In genomic region chr7:70571986-70572385, GRCh38 we compare ENCODE assay signal across 26 cellular contexts.
DNase-seq lines count a peak whose midpoint lies in the region; ATAC-seq, FAIRE-seq and TF ChIP-seq lines count a peak whose summit lies in the region.
"Had no signal": no experiment of that assay in that cellular context is flagged by ENCODE, and none has a peak within 500 bp of the region (broad histone marks: within the 10 kb centered on the region; RNA-seq: fewer than 3 reads in every experiment).

No MANE protein-coding gene starts in this region.

- H3K27ac ChIP-seq in astrocyte (ENCODE audit: low read depth, low read length): peak overlapping the region; percentile 11
- peak overlapping the region; percentile 68 for H3K27ac ChIP-seq in hepatocyte
- H3K27ac ChIP-seq in small intestine (ENCODE audit: low read depth in 1 of 2, low read length in 1 of 2): no peak overlapping the region
- H3K27ac ChIP-seq: body of pancreas, SJCRH30, upper lobe of left lung had no signal

- TF ChIP-seq POLR2A in GM18505 (IDR thresholded peaks at IDR 0.05; ENCODE audit: borderline replicate concordance, extremely low read depth, insufficient read depth, insufficient read length): no peak

- no peaks in the 10 kb centered on the region for H3K9me2 ChIP-seq in hepatocyte (replicated peaks; ENCODE audit: insufficient read depth)

- no peaks in the 10 kb centered on the region for H3K27me3 Mint-ChIP-seq in astrocyte (ENCODE audit: low read depth, unreplicated experiment)
- H3K27me3 Mint-ChIP-seq: activated CD4-positive, alpha-beta T cell treated with anti-CD3 and anti-CD28 coated beads, Interleukin-2, amount 10 ng/mL, durations not matched to agents 7 days and 5 days; naive B cell had no signal

- no peak overlapping the region for H3K9ac ChIP-seq in astrocyte (ENCODE audit: low read length)

- peaks cover 7% of the 10 kb centered on the region for H3K9me3 Mint-ChIP-seq in astrocyte (ENCODE audit: unreplicated experiment)
- H3K9me3 Mint-ChIP-seq: activated CD4-positive, alpha-beta T cell treated with anti-CD3 and anti-CD28 coated beads, Interleukin-2, amount 10 ng/mL, durations not matched to agents 7 days and 5 days; activated naive CD8-positive, alpha-beta T cell treated with anti-CD3 and anti-CD28 coated beads, Interleukin-2, amount 10 ng/mL, durations not matched to agents 7 days and 5 days; activated T-helper 2 cell treated with anti-CD3 and anti-CD28 coated beads, Interferon-gamma antibody, Interleukin-2, Interleukin-4, amounts not matched to agents 10 μg/mL and 5 μg/mL and 100 μg/mL, durations not matched to agents 14 hours and 24 hours and 36 hours; immature natural killer cell; naive B cell; T-helper 1 cell treated with Interleukin-12 subunit alpha and Interleukin-12 subunit beta and Interleukin-4 antibody, amounts not matched to agents 30 μg/mL and 1 μg/mL, for 36 hours had no signal

- no peaks in the 10 kb centered on the region for H3K79me2 ChIP-seq in astrocyte (ENCODE audit: insufficient read depth, low read length)
- no peaks in the 10 kb centered on the region for H3K79me2 ChIP-seq in hepatocyte

- peaks cover 77% of the 10 kb centered on the region for H3K4me1 Mint-ChIP-seq in astrocyte (ENCODE audit: low read depth, unreplicated experiment)
- H3K4me1 Mint-ChIP-seq: activated CD4-positive, alpha-beta T cell treated with anti-CD3 and anti-CD28 coated beads, Interleukin-2, amount 10 ng/mL, durations not matched to agents 7 days and 5 days; activated naive CD8-positive, alpha-beta T cell treated with anti-CD3 and anti-CD28 coated beads, Interleukin-2, amount 10 ng/mL, durations not matched to agents 7 days and 5 days; immature natural killer cell had no signal

- H3K9me3 ChIP-seq in astrocyte (ENCODE audit: insufficient read depth, low read depth, low read length) (no peaks in the 10 kb centered on the region), hepatocyte (ENCODE audit: low read depth) (no peaks in the 10 kb centered on the region), small intestine (ENCODE audit: control insufficient read depth, low read depth) (no peaks in the 10 kb centered on the region)
- H3K9me3 ChIP-seq: body of pancreas, HAP-1, SJCRH30, upper lobe of left lung had no signal

- no peak for ATAC-seq in GM18505 (IDR thresholded peaks at IDR 0.05; ENCODE audit: unreplicated experiment)
- ATAC-seq: body of pancreas had no signal

- no peak overlapping the region for H3K4me3 ChIP-seq in astrocyte (ENCODE audit: insufficient read depth, low read depth, low read length)
- no peak overlapping the region for H3K4me3 ChIP-seq in hepatocyte
- no peak overlapping the region for H3K4me3 ChIP-seq in small intestine (ENCODE audit: low read depth in 1 of 2, low read length in 2 of 2)
- H3K4me3 ChIP-seq: body of pancreas, HAP-1, SJCRH30, upper lobe of left lung had no signal

- 90% methylated on average over 10 of the region's 10 CpGs for WGBS in hepatocyte (ENCODE audit: low lambda C conversion rate, missing lambda C conversion rate)
- 81 to 91% (median 87%) methylated on average over 10 of the region's 10 CpGs for WGBS in small intestine, 3 donors

- TF ChIP-seq CTCF in astrocyte (IDR thresholded peaks at IDR 0.05; ENCODE audit: insufficient read depth, low read depth, low read length): no peak
- no peak for TF ChIP-seq CTCF in hepatocyte (IDR thresholded peaks at IDR 0.05; ENCODE audit: poor library complexity)

- no peaks in the 10 kb centered on the region for H3K27me3 ChIP-seq in astrocyte (ENCODE audit: insufficient read depth, low read length)
- H3K27me3 ChIP-seq in hepatocyte: no peaks in the 10 kb centered on the region
- H3K27me3 ChIP-seq in small intestine (ENCODE audit: control insufficient read depth in 2 of 2, insufficient read depth in 2 of 2, low read length in 2 of 2): no peaks in the 10 kb centered on the region
- H3K27me3 ChIP-seq: body of pancreas, SJCRH30, upper lobe of left lung had no signal

- no peaks in the 10 kb centered on the region for H3K36me3 Mint-ChIP-seq in astrocyte (ENCODE audit: low read depth, unreplicated experiment)
- H3K36me3 Mint-ChIP-seq: activated naive CD8-positive, alpha-beta T cell treated with anti-CD3 and anti-CD28 coated beads, Interleukin-2, amount 10 ng/mL, durations not matched to agents 7 days and 5 days had no signal

- H3K4me1 ChIP-seq in astrocyte (ENCODE audit: insufficient read depth, low read length) (peaks cover 37% of the 10 kb centered on the region), hepatocyte (ENCODE audit: insufficient read depth) (peaks cover 50% of the 10 kb centered on the region), small intestine (ENCODE audit: control insufficient read depth in 2 of 2, insufficient read depth in 1 of 2, low read depth in 1 of 2, low read length in 1 of 2) (peaks cover 2 to 5% of the 10 kb centered on the region in 2 donors)
- H3K4me1 ChIP-seq: HAP-1, upper lobe of left lung had no signal

- H4K20me1 ChIP-seq in astrocyte (ENCODE audit: insufficient read depth, low read length) (no peaks in the 10 kb centered on the region), hepatocyte (ENCODE audit: insufficient read depth, poor library complexity, severe bottlenecking) (no peaks in the 10 kb centered on the region)

- peak overlapping the region; percentile 89 for H3K27ac Mint-ChIP-seq in astrocyte (ENCODE audit: unreplicated experiment)
- H3K27ac Mint-ChIP-seq: activated CD4-positive, alpha-beta T cell treated with anti-CD3 and anti-CD28 coated beads, Interleukin-2, amount 10 ng/mL, durations not matched to agents 7 days and 5 days; activated naive CD8-positive, alpha-beta T cell treated with anti-CD3 and anti-CD28 coated beads, Interleukin-2, amount 10 ng/mL, durations not matched to agents 7 days and 5 days; activated T-helper 2 cell treated with anti-CD3 and anti-CD28 coated beads, Interferon-gamma antibody, Interleukin-2, Interleukin-4, amounts not matched to agents 10 μg/mL and 5 μg/mL and 100 μg/mL, durations not matched to agents 14 hours and 24 hours and 36 hours; immature natural killer cell; T-helper 1 cell treated with Interleukin-12 subunit alpha and Interleukin-12 subunit beta and Interleukin-4 antibody, amounts not matched to agents 30 μg/mL and 1 μg/mL, for 36 hours had no signal

- H3K4me2 ChIP-seq in astrocyte (ENCODE audit: low read length): peak overlapping the region; percentile 59
- H3K4me2 ChIP-seq in hepatocyte: peak overlapping the region; percentile 42

- DNase-seq in DMS 273 treated with DMSO at 0.1 percent for 48 hours (lab: John Stamatoyannopoulos, UW) (peak; percentile 17), astrocyte (ENCODE audit: low read depth) (no peak), hepatocyte (ENCODE audit: low spot score) (no peak), nucleus accumbens (lab: John Stamatoyannopoulos, UW) (peak in 43 of 56 donors; percentile 6 to 72 (median 24)), small intestine (no peak), ecto neural progenitor cell (ENCODE audit: low spot score) (no peak)
- DNase-seq: activated CD4-positive, alpha-beta T cell treated with anti-CD3 and anti-CD28 coated beads, Interleukin-2, amount 10 ng/mL, durations not matched to agents 7 days and 5 days; activated naive CD8-positive, alpha-beta T cell treated with anti-CD3 and anti-CD28 coated beads, Interleukin-2, amount 10 ng/mL, durations not matched to agents 7 days and 5 days; AML-193; immature natural killer cell; Karpas-422; naive B cell; NCI-H1105; NCI-H2107; SJCRH30; stimulated activated CD4-positive, alpha-beta T cell treated with anti-CD3 and anti-CD28 coated beads, Interleukin-2, amount 100 ng/mL, for 48 hours; stimulated activated naive CD4-positive, alpha-beta T cell treated with Interleukin-2 at 50 U/mL for 16 hours had no signal

- H3K4me3 Mint-ChIP-seq in astrocyte (ENCODE audit: unreplicated experiment): peak overlapping the region; percentile 22
- H3K4me3 Mint-ChIP-seq: activated CD4-positive, alpha-beta T cell treated with anti-CD3 and anti-CD28 coated beads, Interleukin-2, amount 10 ng/mL, durations not matched to agents 7 days and 5 days; activated naive CD8-positive, alpha-beta T cell treated with anti-CD3 and anti-CD28 coated beads, Interleukin-2, amount 10 ng/mL, durations not matched to agents 7 days and 5 days; immature natural killer cell; naive B cell; T-helper 1 cell treated with Interleukin-12 subunit alpha and Interleukin-12 subunit beta and Interleukin-4 antibody, amounts not matched to agents 30 μg/mL and 1 μg/mL, for 36 hours had no signal

- FAIRE-seq in astrocyte (lab: Jason Lieb, UNC) (no peak), small intestine (lab: Jason Lieb, UNC) (no peak)
- FAIRE-seq: colon, endometrium, HTR-8/SVneo had no signal

- H2AFZ ChIP-seq in astrocyte (ENCODE audit: low read depth, low read length) (no peak overlapping the region), hepatocyte (no peak overlapping the region)

- no peaks in the 10 kb centered on the region for H3K36me3 ChIP-seq in astrocyte (ENCODE audit: insufficient read depth, low read length)
- H3K36me3 ChIP-seq in hepatocyte (replicated peaks; ENCODE audit: insufficient read depth, low read depth): no peaks in the 10 kb centered on the region
- H3K36me3 ChIP-seq in small intestine (ENCODE audit: control insufficient read depth in 2 of 2, insufficient read depth in 2 of 2, low read length in 2 of 2): no peaks in the 10 kb centered on the region
- H3K36me3 ChIP-seq: HAP-1, SJCRH30, upper lobe of left lung had no signal

Comparison
In these comparisons a context has a peak if more than half of its experiments do, and no peak if none do; other contexts are left out.
1. DNase-seq: peak in DMS 273 treated with DMSO at 0.1 percent for 48 hours (single experiment) and nucleus accumbens (43 of 56); none in astrocyte (single experiment), hepatocyte (single experiment), small intestine (single experiment) and ecto neural progenitor cell (single experiment).
2. H3K27ac ChIP-seq: peak in astrocyte (single experiment) and hepatocyte (single experiment); none in small intestine (0 of 2).